ENCODE assay signal across 16 cellular contexts in the genomic region with DNA sequence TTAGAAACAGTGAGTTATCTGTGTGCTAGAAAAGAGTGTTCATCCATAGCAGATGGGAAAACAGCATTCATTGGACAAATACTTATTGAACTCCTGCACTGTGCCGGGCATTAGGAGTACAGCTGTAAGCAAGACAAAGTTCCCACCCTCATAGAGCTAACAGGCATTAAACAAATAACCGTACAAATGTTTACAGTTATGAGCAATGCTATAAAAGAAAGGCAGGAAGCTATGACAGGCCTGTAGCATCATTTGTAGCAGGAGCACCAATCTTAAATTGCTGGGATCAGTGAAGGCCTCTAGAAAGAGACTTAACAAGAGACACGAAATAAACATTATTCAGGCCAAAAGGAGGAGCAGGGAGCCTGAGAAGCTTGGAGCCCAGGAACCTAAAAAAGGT. TPM values are rescaled to one million over a fixed set of nuclear protein-coding genes. Genes with fewer than 3 reads are reported as not detected.
"Had no signal": no experiment of that assay in that cellular context is flagged by ENCODE, and none has a peak within 500 bp of the region (broad histone marks: within the 10 kb centered on the region; RNA-seq: fewer than 3 reads in every experiment).

No MANE protein-coding gene starts in this region.

- ATAC-seq: foreskin keratinocyte; pancreas; stimulated activated naive B cell treated with anti-CD40 and anti-IgM and Interleukin-4, amounts not matched to agents 10 μg/mL and 1 μg/mL and 100 μg/mL, for 72 hours had no signal

- H3K4me3 ChIP-seq: cardiac muscle cell, esophagus muscularis mucosa, pancreas, sigmoid colon, tibial artery, uterus had no signal

- H3K9me3 ChIP-seq: esophagus muscularis mucosa, pancreas, sigmoid colon, tibial artery, uterus had no signal

- DNase-seq: activated CD4-positive, CD25-positive, alpha-beta regulatory T cell treated with anti-CD3 and anti-CD28 coated beads, Interleukin-2, amount 50 U/mL, for 72 hours; activated naive CD4-positive, alpha-beta T cell treated with anti-CD3 and anti-CD28 coated beads for 36 hours; foreskin keratinocyte; immature natural killer cell; pancreas; sigmoid colon; stimulated activated CD4-positive, alpha-beta T cell treated with anti-CD3 and anti-CD28 coated beads, Interleukin-12 subunit alpha, Interleukin-12 subunit beta, amount 100 ng/mL, for 4 hours; stimulated activated CD4-positive, alpha-beta T cell treated with anti-CD3 and anti-CD28 coated beads, Interleukin-2, amount 100 ng/mL, for 24 hours; stimulated activated naive B cell treated with anti-CD40 and anti-IgM and Interleukin-4, amounts not matched to agents 10 μg/mL and 1 μg/mL and 100 μg/mL, for 72 hours; SW 1271; tibial artery; uterus had no signal

- H3K36me3 ChIP-seq: cardiac muscle cell, uterus had no signal

- H3K27ac ChIP-seq: cardiac muscle cell, esophagus muscularis mucosa, foreskin keratinocyte, pancreas, tibial artery, uterus had no signal

- H3K27me3 ChIP-seq: cardiac muscle cell, esophagus muscularis mucosa, foreskin keratinocyte, pancreas, sigmoid colon, tibial artery, uterus had no signal

- H3K4me1 ChIP-seq: pancreas, uterus had no signal

RNA-seq across cellular contexts. Expression of a gene that starts 15.6 kb away (rescaled TPM):
- polyA plus RNA-seq: cardiac muscle cell had no signal

RNA-seq across cellular contexts. Expression of a gene that starts 39.4 kb away (rescaled TPM):
- total RNA-seq: activated naive CD4-positive, alpha-beta T cell treated with anti-CD3 and anti-CD28 coated beads for 36 hours; activated T-helper 2 cell treated with anti-CD3 and anti-CD28 coated beads, Interferon-gamma antibody, Interleukin-2, Interleukin-4, amounts not matched to agents 10 μg/mL and 5 μg/mL and 100 μg/mL, durations not matched to agents 14 hours and 24 hours and 36 hours; cardiac muscle cell; esophagus muscularis mucosa; sigmoid colon; subcutaneous adipose tissue had no signal
- polyA plus RNA-seq: cardiac muscle cell, immature natural killer cell had no signal
